Comparison of ENCODE assay signal across 9 cellular contexts in genomic region chrX:107978707-107979307, GRCh38. TPM values are rescaled to one million over a fixed set of nuclear protein-coding genes. Genes with fewer than 3 reads are reported as not detected.
A peak's percentile ranks its signal among the peaks of the same experiment; 100 is the strongest.
DNase-seq lines count a peak whose midpoint lies in the region; ATAC-seq and TF ChIP-seq lines count a peak whose summit lies in the region.
"Had no signal": no experiment of that assay in that cellular context is flagged by ENCODE, and none has a peak within 500 bp of the region (broad histone marks: within the 10 kb centered on the region; RNA-seq: fewer than 3 reads in every experiment).

No MANE protein-coding gene starts in this region.

- TF ChIP-seq CTCF in A673 (conservative IDR thresholded peaks at IDR 0.05; ENCODE audit: low read depth, low read length) (peak; percentile 53), GM13976 (IDR thresholded peaks at IDR 0.05; ENCODE audit: borderline replicate concordance, control extremely low read depth, extremely low read depth, insufficient read depth, missing control alignments) (peak; percentile 1), glutamatergic neuron (IDR thresholded peaks at IDR 0.05; ENCODE audit: partially characterized antibody, unreplicated experiment) (peak; percentile 42), ascending aorta (IDR thresholded peaks at IDR 0.05) (peak in 1 of 3 experiments; percentile 36)

- H3K9me3 ChIP-seq in A673 (ENCODE audit: low read depth, low read length, poor library complexity, severe bottlenecking): no peaks in the 10 kb centered on the region
- H3K9me3 ChIP-seq in ascending aorta: no peaks in the 10 kb centered on the region

- in situ Hi-C loops in GM13976 (cut with MboI; ENCODE audit: low sequenced_read_pairs, unreplicated experiment) (no loop called here), SK-MEL-5 (cut with HindIII; ENCODE audit: low pct_unique_long_range_greater_than_20kb, low sequenced_read_pairs) (no loop called here)

- H3K27me3 Mint-ChIP-seq in glutamatergic neuron (ENCODE audit: unreplicated experiment): no peaks in the 10 kb centered on the region

- intact Hi-C loops in A673 (cut with micrococcal nuclease; ENCODE audit: unreplicated experiment) (no loop called here), ascending aorta (cut with DNase I) (no loop called here)

- no peak overlapping the region for H3K27ac Mint-ChIP-seq in glutamatergic neuron (ENCODE audit: unreplicated experiment)

- peaks cover 5% of the 10 kb centered on the region for H3K27me3 ChIP-seq in A673 (replicated peaks; ENCODE audit: insufficient read depth, low read depth, low read length, poor library complexity)
- no peaks in the 10 kb centered on the region for H3K27me3 ChIP-seq in ascending aorta

- H3K4me1 Mint-ChIP-seq in glutamatergic neuron (ENCODE audit: low read depth, unreplicated experiment): no peaks in the 10 kb centered on the region

- peak; percentile 37 for DNase-seq in A673 (ENCODE audit: low spot score)
- no peak for DNase-seq in GM13976 (ENCODE audit: low spot score)
- peak; percentile 55 for DNase-seq in SK-MEL-5 (ENCODE audit: low read depth, low spot score)
- no peak for DNase-seq in glutamatergic neuron
- DNase-seq in activated gamma-delta T cell (lab: John Stamatoyannopoulos, UW): no peak
- DNase-seq in ascending aorta (ENCODE audit: low spot score in 2 of 2): no peak
- DNase-seq: posterior cingulate gyrus had no signal

- H3K36me3 ChIP-seq in A673 (ENCODE audit: insufficient read depth, low read length, poor library complexity, severe bottlenecking) (no peaks in the 10 kb centered on the region), ascending aorta (no peaks in the 10 kb centered on the region)

- CTCF ChIA-PET in A673 (lab: Charles Lee): interaction anchor here (0.6 kb wide), 1 partner anchor 312 kb away, joined by 8 read pairs; no protein-coding TSS in a partner anchor

- ATAC-seq in GM19328 (IDR thresholded peaks at IDR 0.05; ENCODE audit: unreplicated experiment) (no peak), HG02884 (IDR thresholded peaks at IDR 0.05; ENCODE audit: unreplicated experiment) (no peak)

- H3K4me1 ChIP-seq in A673 (ENCODE audit: insufficient read depth, low read length, poor library complexity, severe bottlenecking) (no peaks in the 10 kb centered on the region), ascending aorta (no peaks in the 10 kb centered on the region)

- BruUV-seq in A673 (replicated peaks; lab: Mats Ljungman, UMichigan): no TSS peak

- no peaks in the 10 kb centered on the region for H3K9me3 Mint-ChIP-seq in glutamatergic neuron (ENCODE audit: unreplicated experiment)

- H3K27ac ChIP-seq in A673 (ENCODE audit: low read depth, low read length, poor library complexity, severe bottlenecking) (no peak overlapping the region), ascending aorta (no peak overlapping the region)

- no peak overlapping the region for H3K4me3 Mint-ChIP-seq in glutamatergic neuron (ENCODE audit: unreplicated experiment)

- H3K4me3 ChIP-seq in A673 (ENCODE audit: low read depth, low read length, poor library complexity, severe bottlenecking) (no peak overlapping the region), ascending aorta (no peak overlapping the region)

- POLR2A ChIA-PET in A673 (lab: Charles Lee; ENCODE audit: low non-redundant PET): no interaction called here

- no peaks in the 10 kb centered on the region for H3K36me3 Mint-ChIP-seq in glutamatergic neuron (ENCODE audit: unreplicated experiment)

RNA-seq across cellular contexts. Expression of gene TEX13B, which starts 3.4 kb away (rescaled TPM):
- not detected in 2 replicates for total RNA-seq in A673 (2021)
- total RNA-seq in SK-MEL-5 (2014; rRNA removed; shearing (Covaris generic)): 0.24 TPM in 1 of 2 replicates, not detected in the other
- polyA plus RNA-seq in SK-MEL-5 (2015; cell fraction: cytosol; rRNA removed): 0.16 TPM in 1 of 2 replicates, not detected in the other
- polyA plus RNA-seq in SK-MEL-5 (2015; cell fraction: nucleus; rRNA removed): not detected in 2 replicates
- total RNA-seq in glutamatergic neuron (ENCODE audit: unreplicated experiment): not detected
- not detected for total RNA-seq in ascending aorta

Comparison
In these comparisons a context has a peak if more than half of its experiments do, and no peak if none do; other contexts are left out.
1. DNase-seq: peak in A673 (single experiment) and SK-MEL-5 (single experiment); none in GM13976 (single experiment), glutamatergic neuron (single experiment), activated gamma-delta T cell (single experiment) and ascending aorta (0 of 2).